Comparison of ENCODE assay signal across 27 cellular contexts in genomic region chr3:28598165-28598564, GRCh38.
"Had no signal": no experiment of that assay in that cellular context is flagged by ENCODE, and none has a peak within 500 bp of the region (broad histone marks: within the 10 kb centered on the region; RNA-seq: fewer than 3 reads in every experiment).

No MANE protein-coding gene starts in this region.

- H3K27me3 ChIP-seq: body of pancreas, MG63, Peyer's patch, SJCRH30 had no signal

- DNase-seq: activated CD4-positive, alpha-beta T cell treated with anti-CD3 and anti-CD28 coated beads, Interleukin-2, amount 10 ng/mL, durations not matched to agents 24 days and 14 days; activated CD4-positive, alpha-beta T cell treated with anti-CD3 and anti-CD28 coated beads, Interleukin-2, amount 50 U/mL, for 4 hours; activated CD8-positive, alpha-beta T cell treated with anti-CD3 and anti-CD28 coated beads, Interleukin-2, amount 10 ng/mL, durations not matched to agents 7 days and 5 days; activated gamma-delta T cell; activated naive CD4-positive, alpha-beta T cell treated with Interleukin-2 at 50 U/mL for 16 hours; activated naive CD8-positive, alpha-beta T cell treated with anti-CD3 and anti-CD28 coated beads, Interleukin-2, amount 10 ng/mL, durations not matched to agents 7 days and 5 days; activated T-cell treated with anti-CD3 and anti-CD28 coated beads, Interleukin-2, amount 50 U/mL, for 24 hours; body of pancreas; central memory CD4-positive, alpha-beta T cell; Karpas-422; KBM-7; MG63; NCI-H1048; NCI-H1105 treated with DMSO at 0.1 percent for 48 hours; NCI-H1436; NCI-H1694; NCI-H1930; NCI-H2081 treated with DMSO at 0.1 percent for 48 hours; NCI-H345; NCI-H510A; NCI-H748 treated with DMSO at 0.1 percent for 48 hours; NK-92 treated with Interleukin-12 subunit alpha and Interleukin-12 subunit beta, amount 100 ng/mL, for 24 hours; PC-3; Peyer's patch; Right ventricle myocardium superior; SJCRH30 had no signal

- H3K4me3 ChIP-seq: body of pancreas, MG63, Peyer's patch, SJCRH30, SK-N-MC had no signal

- H3K36me3 ChIP-seq: MG63, Peyer's patch, SJCRH30 had no signal

- H3K4me1 ChIP-seq: Peyer's patch, SJCRH30 had no signal

- H3K27ac ChIP-seq: body of pancreas, Peyer's patch, SJCRH30, SK-N-MC had no signal
